15 cellular contexts compared by ENCODE assay signal in the genomic region with DNA sequence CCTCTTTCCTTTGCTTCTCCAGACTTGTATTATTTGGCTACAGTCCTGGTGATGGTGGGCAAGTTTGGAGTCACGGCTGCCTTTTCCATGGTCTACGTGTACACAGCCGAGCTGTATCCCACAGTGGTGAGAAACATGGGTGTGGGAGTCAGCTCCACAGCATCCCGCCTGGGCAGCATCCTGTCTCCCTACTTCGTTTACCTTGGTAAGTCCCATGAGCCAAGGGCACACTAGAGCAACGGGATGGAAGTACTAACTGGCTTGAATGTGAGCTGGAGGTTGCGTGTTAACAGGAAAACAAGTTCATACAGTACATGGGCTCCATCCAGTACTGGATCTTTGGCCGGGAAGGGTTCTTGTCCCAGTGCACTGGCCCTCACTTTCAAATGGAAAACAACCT.
"Had no signal": no experiment of that assay in that cellular context is flagged by ENCODE, and none has a peak within 500 bp of the region (broad histone marks: within the 10 kb centered on the region; RNA-seq: fewer than 3 reads in every experiment).

No MANE protein-coding gene starts in this region.

- DNase-seq: effector memory CD8-positive, alpha-beta T cell; foreskin keratinocyte; left colon; natural killer cell; posterior cingulate gyrus; spleen; stimulated activated CD4-positive, alpha-beta T cell treated with anti-CD3 and anti-CD28 coated beads, Interleukin-15, amount 100 ng/mL, for 24 hours; stimulated activated CD4-positive, alpha-beta T cell treated with anti-CD3 and anti-CD28 coated beads, Interleukin-1b, Interleukin-23, amount 100 ng/mL, for 48 hours; stimulated activated CD4-positive, alpha-beta T cell treated with anti-CD3 and anti-CD28 coated beads, Interleukin-4, amount 100 ng/mL, for 24 hours; stimulated activated naive B cell treated with anti-CD40 and anti-IgM and Interleukin-4, amounts not matched to agents 10 μg/mL and 1 μg/mL and 100 μg/mL, for 72 hours; stimulated activated naive CD8-positive, alpha-beta T cell treated with anti-CD3 and anti-CD28 coated beads, Interleukin-15, amount 100 ng/mL, for 72 hours; testis had no signal

- H3K27me3 Mint-ChIP-seq: effector memory CD8-positive, alpha-beta T cell; stimulated activated naive B cell treated with anti-CD40 and anti-IgM and Interleukin-4, amounts not matched to agents 10 μg/mL and 1 μg/mL and 100 μg/mL, for 72 hours; stimulated activated naive CD8-positive, alpha-beta T cell treated with anti-CD3 and anti-CD28 coated beads, Interleukin-15, amount 100 ng/mL, for 72 hours had no signal

- H3K4me3 Mint-ChIP-seq: effector memory CD8-positive, alpha-beta T cell; natural killer cell; neural crest cell; stimulated activated naive B cell treated with anti-CD40 and anti-IgM and Interleukin-4, amounts not matched to agents 10 μg/mL and 1 μg/mL and 100 μg/mL, for 72 hours; stimulated activated naive CD8-positive, alpha-beta T cell treated with anti-CD3 and anti-CD28 coated beads, Interleukin-15, amount 100 ng/mL, for 72 hours had no signal

- H3K27ac Mint-ChIP-seq: natural killer cell; stimulated activated naive B cell treated with anti-CD40 and anti-IgM and Interleukin-4, amounts not matched to agents 10 μg/mL and 1 μg/mL and 100 μg/mL, for 72 hours; stimulated activated naive CD8-positive, alpha-beta T cell treated with anti-CD3 and anti-CD28 coated beads, Interleukin-15, amount 100 ng/mL, for 72 hours had no signal

- H3K27me3 ChIP-seq: foreskin keratinocyte, hepatocyte, spleen, testis, tibial nerve had no signal

- H3K4me3 ChIP-seq: hepatocyte, spleen, testis, tibial nerve had no signal

- H3K9me3 ChIP-seq: spleen, testis, tibial nerve had no signal

- H3K9me3 Mint-ChIP-seq: effector memory CD8-positive, alpha-beta T cell; natural killer cell; neural crest cell; stimulated activated naive B cell treated with anti-CD40 and anti-IgM and Interleukin-4, amounts not matched to agents 10 μg/mL and 1 μg/mL and 100 μg/mL, for 72 hours; stimulated activated naive CD8-positive, alpha-beta T cell treated with anti-CD3 and anti-CD28 coated beads, Interleukin-15, amount 100 ng/mL, for 72 hours had no signal

- H3K36me3 Mint-ChIP-seq: natural killer cell had no signal

- H3K4me1 Mint-ChIP-seq: neural crest cell had no signal

- H3K27ac ChIP-seq: foreskin keratinocyte, hepatocyte, testis, tibial nerve had no signal
